Comparison of ENCODE assay signal across 10 cellular contexts in genomic region chr22:32079110-32080089, GRCh38. TPM values are rescaled to one million over a fixed set of nuclear protein-coding genes. Genes with fewer than 3 reads are reported as not detected.
DNase-seq lines count a peak whose midpoint lies in the region; ATAC-seq and TF ChIP-seq lines count a peak whose summit lies in the region.
"Had no signal": no experiment of that assay in that cellular context is flagged by ENCODE, and none has a peak within 500 bp of the region (broad histone marks: within the 10 kb centered on the region; RNA-seq: fewer than 3 reads in every experiment).

No MANE protein-coding gene starts in this region.

- CTCF ChIA-PET in SK-N-SH (lab: Yijun Ruan, JAX): interaction anchor here (1.1 to 7.7 kb wide), 6 partner anchors 8 to 187 kb away, joined by 3 to 211 read pairs (median 7); no protein-coding TSS in a partner anchor
- CTCF ChIA-PET in activated CD8-positive, alpha-beta memory T cell treated with anti-CD3 and anti-CD28 coated beads, Interleukin-2, amount 10 ng/mL, durations not matched to agents 7 days and 5 days (lab: Charles Lee): interaction anchor here (0.7 to 5.1 kb wide), 5 partner anchors 15 to 1549 kb away, joined by 3 to 34 read pairs (median 3); no protein-coding TSS in a partner anchor

- peak; percentile 59 for DNase-seq in H4 (ENCODE audit: low spot score)
- no peak for DNase-seq in SK-N-SH
- peak; percentile 69 for DNase-seq in glomerular visceral epithelial cell (ENCODE audit: extremely low spot score)
- DNase-seq in renal cortical epithelial cell (ENCODE audit: low read depth): peak; percentile 92
- DNase-seq in activated CD8-positive, alpha-beta memory T cell treated with anti-CD3 and anti-CD28 coated beads, Interleukin-2, amount 10 ng/mL, durations not matched to agents 7 days and 5 days: no peak
- DNase-seq in NCI-H510A (lab: John Stamatoyannopoulos, UW): no peak
- no peak for DNase-seq in NCI-H2171 (lab: John Stamatoyannopoulos, UW)
- DNase-seq in OCI-M2 (lab: John Stamatoyannopoulos, UW; ENCODE audit: unreplicated experiment): no peak

- no peak overlapping the region for H3K4me2 ChIP-seq in SK-N-SH

- H3K36me3 ChIP-seq in SK-N-SH (replicated peaks in 1 of 2; ENCODE audit: control insufficient read depth in 1 of 2, insufficient read depth in 2 of 2, low read length in 1 of 2): no peaks in the 10 kb centered on the region

- no peaks in the 10 kb centered on the region for H3K9me3 Mint-ChIP-seq in activated CD8-positive, alpha-beta memory T cell treated with anti-CD3 and anti-CD28 coated beads, Interleukin-2, amount 10 ng/mL, durations not matched to agents 7 days and 5 days (ENCODE audit: low read depth)

- H3K9ac ChIP-seq in SK-N-SH: no peak overlapping the region

- H3K27ac Mint-ChIP-seq in activated CD8-positive, alpha-beta memory T cell treated with anti-CD3 and anti-CD28 coated beads, Interleukin-2, amount 10 ng/mL, durations not matched to agents 7 days and 5 days: no peak overlapping the region

- H3K27me3 Mint-ChIP-seq in activated CD8-positive, alpha-beta memory T cell treated with anti-CD3 and anti-CD28 coated beads, Interleukin-2, amount 10 ng/mL, durations not matched to agents 7 days and 5 days: peaks cover 33% of the 10 kb centered on the region

- no peak for TF ChIP-seq CTCF in SK-N-SH (IDR thresholded peaks at IDR 0.05)

- no peaks in the 10 kb centered on the region for H3K36me3 Mint-ChIP-seq in activated CD8-positive, alpha-beta memory T cell treated with anti-CD3 and anti-CD28 coated beads, Interleukin-2, amount 10 ng/mL, durations not matched to agents 7 days and 5 days

- H3K4me3 Mint-ChIP-seq in activated CD8-positive, alpha-beta memory T cell treated with anti-CD3 and anti-CD28 coated beads, Interleukin-2, amount 10 ng/mL, durations not matched to agents 7 days and 5 days: no peak overlapping the region

- no peaks in the 10 kb centered on the region for H3K4me1 ChIP-seq in SK-N-SH (ENCODE audit: control insufficient read depth in 1 of 2, insufficient read depth in 2 of 2, low read depth in 1 of 2, low read length in 1 of 2)

- TF ChIP-seq RAD21 in SK-N-SH (IDR thresholded peaks at IDR 0.05; ENCODE audit: low read length): no peak

- POLR2A ChIA-PET in SK-N-SH (lab: Yijun Ruan, JAX): no interaction called here

- H3F3A ChIP-seq in SK-N-SH (replicated peaks; ENCODE audit: insufficient read depth): no peaks in the 10 kb centered on the region

- no peaks in the 10 kb centered on the region for H3K9me3 ChIP-seq in SK-N-SH

- H3K27me3 ChIP-seq in SK-N-SH (ENCODE audit: insufficient read depth): peaks cover 6% of the 10 kb centered on the region; the same call in 1 of the 2 replicates

- no peak overlapping the region for H3K27ac ChIP-seq in SK-N-SH (ENCODE audit: low read depth in 2 of 2, low read length in 1 of 2)

- no peak for TF ChIP-seq EP300 in SK-N-SH (IDR thresholded peaks at IDR 0.05; ENCODE audit: borderline replicate concordance in 1 of 2, low read depth in 1 of 2, low read length in 1 of 2)

- no peaks in the 10 kb centered on the region for H3K79me2 ChIP-seq in SK-N-SH (ENCODE audit: insufficient read depth)

- peaks cover 5% of the 10 kb centered on the region for H3K4me1 Mint-ChIP-seq in activated CD8-positive, alpha-beta memory T cell treated with anti-CD3 and anti-CD28 coated beads, Interleukin-2, amount 10 ng/mL, durations not matched to agents 7 days and 5 days

- no peaks in the 10 kb centered on the region for H4K20me1 ChIP-seq in SK-N-SH (ENCODE audit: insufficient read depth)

- H3K4me3 ChIP-seq in SK-N-SH (ENCODE audit: low read depth in 2 of 2, low read length in 1 of 2): no peak overlapping the region
- H3K4me3 ChIP-seq: K562 had no signal

- ATAC-seq in activated CD8-positive, alpha-beta memory T cell treated with anti-CD3 and anti-CD28 coated beads, Interleukin-2, amount 10 ng/mL, durations not matched to agents 7 days and 5 days: no peak
- ATAC-seq: K562 had no signal

- WGBS in SK-N-SH (ENCODE audit: low lambda C conversion rate): 63% methylated on average over 7 of the region's 7 CpGs

- no peaks in the 10 kb centered on the region for H3K9me2 ChIP-seq in SK-N-SH

- H2AFZ ChIP-seq in SK-N-SH (ENCODE audit: low read depth): no peak overlapping the region

TF ChIP-seq in SK-N-SH, 30 proteins besides CTCF, POLR2A, EP300 and RAD21:
- TF ChIP-seq EZH2phosphoT487 (IDR thresholded peaks at IDR 0.05; ENCODE audit: borderline replicate concordance, low read depth): no peak
- TF ChIP-seq FOSL2 (IDR thresholded peaks at IDR 0.05; ENCODE audit: borderline replicate concordance, low read depth): peak; percentile 51; the same call in 1 of the 2 replicates
- no peak for TF ChIP-seq FOXM1 (IDR thresholded peaks at IDR 0.05; ENCODE audit: low read depth)
- peak; percentile 48; the same call in 1 of the 2 replicates for TF ChIP-seq JUND (IDR thresholded peaks at IDR 0.05)

RNA-seq across cellular contexts. Expression of gene SLC5A1, which starts 36.3 kb away (rescaled TPM):
- not detected in 2 replicates for total RNA-seq in H4 (2014; rRNA removed; shearing (Covaris generic))
- not detected in 2 replicates for polyA plus RNA-seq in SK-N-SH (2012; rRNA removed)
- under 0.01 TPM in 1 of 2 replicates, not detected in the other for polyA plus RNA-seq in SK-N-SH (2012; cell fraction: cytosol; rRNA removed)
- 0.01 TPM in 1 of 2 replicates, not detected in the other for polyA plus RNA-seq in SK-N-SH (2012; cell fraction: nucleus; rRNA removed)
- not detected in 2 replicates for total RNA-seq in renal cortical epithelial cell
- not detected for total RNA-seq in activated CD8-positive, alpha-beta memory T cell treated with anti-CD3 and anti-CD28 coated beads, Interleukin-2, amount 10 ng/mL, durations not matched to agents 7 days and 5 days
- total RNA-seq: K562, mononuclear cell had no signal
- polyA plus RNA-seq: K562 had no signal

Comparison
In these comparisons a context has a peak if more than half of its experiments do, and no peak if none do; other contexts are left out.
1. DNase-seq: peak in H4 (single experiment), glomerular visceral epithelial cell (single experiment) and renal cortical epithelial cell (single experiment); none in SK-N-SH (single experiment), activated CD8-positive, alpha-beta memory T cell treated with anti-CD3 and anti-CD28 coated beads, Interleukin-2, amount 10 ng/mL, durations not matched to agents 7 days and 5 days (single experiment), NCI-H510A (single experiment), NCI-H2171 (single experiment) and OCI-M2 (single experiment).